23 cellular contexts compared by ENCODE assay signal in genomic region chr7:50284296-50284695, GRCh38. TPM values are rescaled to one million over a fixed set of nuclear protein-coding genes. Genes with fewer than 3 reads are reported as not detected.
DNase-seq lines count a peak whose midpoint lies in the region; ATAC-seq and TF ChIP-seq lines count a peak whose summit lies in the region.
"Had no signal": no experiment of that assay in that cellular context is flagged by ENCODE, and none has a peak within 500 bp of the region (broad histone marks: within the 10 kb centered on the region; RNA-seq: fewer than 3 reads in every experiment).

No MANE protein-coding gene starts in this region.

- H3K9me3 ChIP-seq in gastrocnemius medialis: no peaks in the 10 kb centered on the region
- H3K9me3 ChIP-seq: suprapubic skin had no signal

- no peak overlapping the region for H3K27ac ChIP-seq in gastrocnemius medialis
- H3K27ac ChIP-seq: cardiac muscle cell, left ventricle myocardium inferior, SK-N-MC, suprapubic skin had no signal

- TF ChIP-seq POLR2A in gastrocnemius medialis (IDR thresholded peaks at IDR 0.05): no peak

- H3K36me3 Mint-ChIP-seq in activated naive CD4-positive, alpha-beta T cell treated with anti-CD3 and anti-CD28 coated beads, Interleukin-2, amount 50 U/mL, for 24 hours: no peaks in the 10 kb centered on the region
- H3K36me3 Mint-ChIP-seq in activated CD8-positive, alpha-beta T cell treated with anti-CD3 and anti-CD28 coated beads for 36 hours (ENCODE audit: low read depth): peaks cover 4% of the 10 kb centered on the region
- no peaks in the 10 kb centered on the region for H3K36me3 Mint-ChIP-seq in naive B cell

- POLR2A ChIA-PET in activated CD8-positive, alpha-beta T cell treated with anti-CD3 and anti-CD28 coated beads for 36 hours (lab: Charles Lee): interaction anchor here (0.7 to 4.7 kb wide), 4 partner anchors 8 to 25 kb away, joined by 3 to 35 read pairs (median 8); no protein-coding TSS in a partner anchor

- H3K9me3 Mint-ChIP-seq in activated naive CD4-positive, alpha-beta T cell treated with anti-CD3 and anti-CD28 coated beads, Interleukin-2, amount 50 U/mL, for 24 hours: no peaks in the 10 kb centered on the region
- H3K9me3 Mint-ChIP-seq in activated CD8-positive, alpha-beta T cell treated with anti-CD3 and anti-CD28 coated beads for 36 hours: peaks cover 2% of the 10 kb centered on the region
- H3K9me3 Mint-ChIP-seq in naive B cell: peaks cover 0 to 5% (median 0%) of the 10 kb centered on the region in 7 donors

- H3K4me3 ChIP-seq in gastrocnemius medialis: no peak overlapping the region
- H3K4me3 ChIP-seq: cardiac muscle cell, heart right ventricle, left ventricle myocardium inferior, SK-N-MC, suprapubic skin had no signal

- no peaks in the 10 kb centered on the region for H3K27me3 Mint-ChIP-seq in activated naive CD4-positive, alpha-beta T cell treated with anti-CD3 and anti-CD28 coated beads, Interleukin-2, amount 50 U/mL, for 24 hours
- H3K27me3 Mint-ChIP-seq in activated CD8-positive, alpha-beta T cell treated with anti-CD3 and anti-CD28 coated beads for 36 hours: no peaks in the 10 kb centered on the region
- no peaks in the 10 kb centered on the region for H3K27me3 Mint-ChIP-seq in naive B cell

- in situ Hi-C loops in gastrocnemius medialis (cut with MboI; ENCODE audit: low sequenced_read_pairs in 4 of 4): no loop called here

- H3K27me3 ChIP-seq in gastrocnemius medialis: no peaks in the 10 kb centered on the region
- H3K27me3 ChIP-seq: cardiac muscle cell, heart right ventricle, suprapubic skin had no signal

- H3K27ac Mint-ChIP-seq in activated naive CD4-positive, alpha-beta T cell treated with anti-CD3 and anti-CD28 coated beads, Interleukin-2, amount 50 U/mL, for 24 hours: peak overlapping the region; percentile 38
- peak overlapping the region; percentile 40 for H3K27ac Mint-ChIP-seq in activated CD8-positive, alpha-beta T cell treated with anti-CD3 and anti-CD28 coated beads for 36 hours
- H3K27ac Mint-ChIP-seq in naive B cell: peak overlapping the region; percentile 8 to 95 (median 57)
- H3K27ac Mint-ChIP-seq: T-helper 2 cell treated with Interferon-gamma antibody and Interleukin-4, amounts not matched to agents 5 μg/mL and 100 μg/mL, for 36 hours had no signal

- peaks cover 54% of the 10 kb centered on the region for H3K4me1 Mint-ChIP-seq in activated naive CD4-positive, alpha-beta T cell treated with anti-CD3 and anti-CD28 coated beads, Interleukin-2, amount 50 U/mL, for 24 hours
- H3K4me1 Mint-ChIP-seq in activated CD8-positive, alpha-beta T cell treated with anti-CD3 and anti-CD28 coated beads for 36 hours (ENCODE audit: low read depth): peaks cover 67% of the 10 kb centered on the region
- peaks cover 45 to 72% (median 68%) of the 10 kb centered on the region in 3 donors for H3K4me1 Mint-ChIP-seq in naive B cell

- no peak overlapping the region for H3K4me3 Mint-ChIP-seq in activated naive CD4-positive, alpha-beta T cell treated with anti-CD3 and anti-CD28 coated beads, Interleukin-2, amount 50 U/mL, for 24 hours
- no peak overlapping the region for H3K4me3 Mint-ChIP-seq in activated CD8-positive, alpha-beta T cell treated with anti-CD3 and anti-CD28 coated beads for 36 hours
- H3K4me3 Mint-ChIP-seq in naive B cell: peak overlapping the region in 6 of 8 donors; percentile 9 to 71 (median 23)
- H3K4me3 Mint-ChIP-seq: T-helper 2 cell treated with Interferon-gamma antibody and Interleukin-4, amounts not matched to agents 5 μg/mL and 100 μg/mL, for 36 hours had no signal

- no peak for DNase-seq in activated naive CD4-positive, alpha-beta T cell treated with anti-CD3 and anti-CD28 coated beads, Interleukin-2, amount 50 U/mL, for 16 hours
- DNase-seq in activated CD8-positive, alpha-beta T cell treated with anti-CD3 and anti-CD28 coated beads for 36 hours: peak; percentile 54
- DNase-seq in naive B cell (no peak), medulla oblongata (ENCODE audit: extremely low spot score) (no peak), gastrocnemius medialis (no peak), Ammon's horn (ENCODE audit: low spot score) (no peak), NCI-H345 (lab: John Stamatoyannopoulos, UW) (no peak)
- DNase-seq: activated gamma-delta T cell; dermis blood vessel endothelial cell; heart right ventricle; KBM-7; left ventricle myocardium inferior; NCI-H1092; NCI-H2029 treated with DMSO at 0.1 percent for 48 hours; nucleus accumbens; retina; stimulated activated CD4-positive, alpha-beta T cell treated with anti-CD3 and anti-CD28 coated beads, Interleukin-4, amount 100 ng/mL, for 4 hours had no signal

- CTCF ChIA-PET in activated CD8-positive, alpha-beta T cell treated with anti-CD3 and anti-CD28 coated beads for 36 hours (lab: Charles Lee): interaction anchor here (1.9 to 4.8 kb wide), 3 partner anchors 9 to 78 kb away, joined by 5 to 25 read pairs (median 22); no protein-coding TSS in a partner anchor

- intact Hi-C loops in activated CD8-positive, alpha-beta T cell treated with anti-CD3 and anti-CD28 coated beads for 36 hours (cut with micrococcal nuclease): no loop called here
- intact Hi-C loops in gastrocnemius medialis (cut with DNase I; ENCODE audit: low total_unique reads): no loop called here

- ATAC-seq in activated CD8-positive, alpha-beta T cell treated with anti-CD3 and anti-CD28 coated beads for 36 hours: peak; percentile 52
- ATAC-seq in naive B cell (ENCODE audit: low read depth in 2 of 2): no peak
- ATAC-seq in gastrocnemius medialis: no peak
- ATAC-seq: activated CD4-positive, CD25-positive, alpha-beta regulatory T cell treated with anti-CD3 and anti-CD28 coated beads, Interleukin-2, amount 50 U/mL, for 24 hours; heart right ventricle had no signal

- H3K36me3 ChIP-seq in gastrocnemius medialis: no peaks in the 10 kb centered on the region
- H3K36me3 ChIP-seq: cardiac muscle cell, heart right ventricle, left ventricle myocardium inferior, suprapubic skin had no signal

- H3K4me1 ChIP-seq in gastrocnemius medialis: no peaks in the 10 kb centered on the region
- H3K4me1 ChIP-seq: left ventricle myocardium inferior, suprapubic skin had no signal

- no peak for TF ChIP-seq CTCF in activated CD8-positive, alpha-beta T cell treated with anti-CD3 and anti-CD28 coated beads for 36 hours (IDR thresholded peaks at IDR 0.05)
- TF ChIP-seq CTCF in gastrocnemius medialis (IDR thresholded peaks at IDR 0.05 in 4 of 5, conservative IDR thresholded peaks at IDR 0.05 in 1 of 5): no peak

RNA-seq across cellular contexts. Expression of gene IKZF1, which starts 20.2 kb away (rescaled TPM):
- total RNA-seq in activated CD8-positive, alpha-beta T cell treated with anti-CD3 and anti-CD28 coated beads for 36 hours: 100 to 1,000 TPM; 277 to 295 TPM
- polyA plus RNA-seq in naive B cell (ENCODE audit: low read depth in 6 of 6): 100 to 1,000 TPM; 127 to 347 (median 205) TPM
- 1 to 10 TPM in 3 of 4 donors, under 1 TPM in 1; 0.22 to 3.6 (median 1.9) TPM for total RNA-seq in gastrocnemius medialis
- polyA plus RNA-seq: cardiac muscle cell had no signal

Comparison
In these comparisons a context has a peak if more than half of its experiments do, and no peak if none do; other contexts are left out.
1. H3K4me3 Mint-ChIP-seq: peak in naive B cell (6 of 8); none in activated naive CD4-positive, alpha-beta T cell treated with anti-CD3 and anti-CD28 coated beads, Interleukin-2, amount 50 U/mL, for 24 hours (single experiment) and activated CD8-positive, alpha-beta T cell treated with anti-CD3 and anti-CD28 coated beads for 36 hours (single experiment).
2. RNA of gene IKZF1, which starts 20.2 kb away (total RNA-seq): 277 to 295 TPM in activated CD8-positive, alpha-beta T cell treated with anti-CD3 and anti-CD28 coated beads for 36 hours; 0.22 to 3.6 TPM in gastrocnemius medialis; every median in the first group is over 10 times any median in the second.
3. Peak in every context shown above with its lines, with median percentiles within 50 percentile points of each other: H3K27ac Mint-ChIP-seq.